ENCODE assay signal across 8 cellular contexts in the genomic region with DNA sequence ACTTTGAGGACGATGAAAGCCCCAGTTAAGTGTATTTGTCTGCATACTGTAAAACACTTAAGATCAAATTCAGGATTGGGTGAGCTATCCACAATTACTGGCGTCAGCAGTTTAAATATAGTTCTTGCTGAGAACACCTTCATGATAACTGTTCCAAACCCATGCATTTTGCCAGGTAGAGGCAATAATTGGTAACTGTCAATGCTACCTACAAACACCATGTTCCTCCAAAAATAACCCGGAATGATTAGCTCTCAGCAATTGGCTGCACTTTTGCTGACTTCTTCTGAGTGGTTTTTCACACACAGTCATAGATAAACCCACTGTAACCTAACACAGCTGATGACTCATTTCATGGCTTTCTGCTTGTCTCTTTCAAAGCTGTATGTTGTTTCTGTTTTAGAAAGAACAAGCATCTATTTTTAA.
A peak's percentile ranks its signal among the peaks of the same experiment; 100 is the strongest.
DNase-seq lines count a peak whose midpoint lies in the region; ATAC-seq, FAIRE-seq and TF ChIP-seq lines count a peak whose summit lies in the region.

No MANE protein-coding gene starts in this region.

- CTCF ChIA-PET in K562 (lab: Yijun Ruan, JAX; ENCODE audit: low intra/inter-chr PET ratio), result no interaction called here

- no peak for TF ChIP-seq EP300 in K562 (IDR thresholded peaks at IDR 0.05; ENCODE audit: low read length)

- no peak for FAIRE-seq in K562 (lab: Jason Lieb, UNC)

- H3K36me3 Mint-ChIP-seq in neural crest cell (ENCODE audit: low read depth) (peaks cover 12% of the 10 kb centered on the region), progenitor cell of endocrine pancreas (ENCODE audit: insufficient read depth) (no peaks in the 10 kb centered on the region)

- H3K36me3 ChIP-seq in K562 (ENCODE audit: control insufficient read depth, insufficient read depth, low read length), result no peaks in the 10 kb centered on the region

- no peak for TF ChIP-seq CTCF in K562 (IDR thresholded peaks at IDR 0.05 in 2 of 3, conservative IDR thresholded peaks at IDR 0.05 in 1 of 3; ENCODE audit: insufficient read depth in 2 of 3, low read depth in 1 of 3, low read length in 3 of 3)
- TF ChIP-seq CTCF in neural crest cell (conservative IDR thresholded peaks at IDR 0.05), result no peak
- no peak for TF ChIP-seq CTCF in progenitor cell of endocrine pancreas (IDR thresholded peaks at IDR 0.05; ENCODE audit: unreplicated experiment)

- H3K4me3 Mint-ChIP-seq in neural crest cell (no peak overlapping the region), progenitor cell of endocrine pancreas (ENCODE audit: low read depth) (no peak overlapping the region)

- H3K4me1 Mint-ChIP-seq in neural crest cell, result peaks cover 9% of the 10 kb centered on the region
- no peaks in the 10 kb centered on the region for H3K4me1 Mint-ChIP-seq in progenitor cell of endocrine pancreas (ENCODE audit: low read depth)

- no peaks in the 10 kb centered on the region for H3K27me3 ChIP-seq in K562 (ENCODE audit: control insufficient read depth in 2 of 2, insufficient read depth in 2 of 2, low read length in 2 of 2)

- H3K27ac ChIP-seq in K562 (ENCODE audit: extremely low read depth, low read depth, low read length), result peak overlapping the region; percentile 27; the same call in 1 of the 3 replicates

- H3K9me3 Mint-ChIP-seq in neural crest cell (peaks cover 4% of the 10 kb centered on the region), progenitor cell of endocrine pancreas (ENCODE audit: low read depth) (peaks cover 3% of the 10 kb centered on the region)

- no peaks in the 10 kb centered on the region for H3K27me3 Mint-ChIP-seq in neural crest cell (ENCODE audit: low read depth)
- no peaks in the 10 kb centered on the region for H3K27me3 Mint-ChIP-seq in progenitor cell of endocrine pancreas

- no peak for TF ChIP-seq RAD21 in K562 (CRISPR knock-in tag; conservative IDR thresholded peaks at IDR 0.05 in 1 of 2, IDR thresholded peaks at IDR 0.05 in 1 of 2)

- H3K27ac Mint-ChIP-seq in neural crest cell (ENCODE audit: unreplicated experiment), result peak overlapping the region; percentile 43
- no peak overlapping the region for H3K27ac Mint-ChIP-seq in progenitor cell of endocrine pancreas

- H3K9me1 ChIP-seq in K562 (ENCODE audit: control insufficient read depth, insufficient read depth, low read length), result no peaks in the 10 kb centered on the region

- no peaks in the 10 kb centered on the region for H3K4me1 ChIP-seq in K562 (replicated peaks in 1 of 2; ENCODE audit: control insufficient read depth in 2 of 2, insufficient read depth in 2 of 2, low read length in 2 of 2)

- no peak overlapping the region for H3K9ac ChIP-seq in K562 (ENCODE audit: insufficient read depth in 1 of 2, low read depth in 2 of 2, low read length in 2 of 2)

- no peak for TF ChIP-seq POLR2A in K562 (conservative IDR thresholded peaks at IDR 0.05)

- H3K4me3 ChIP-seq in K562, result no peak overlapping the region

- no peaks in the 10 kb centered on the region for H3K9me3 ChIP-seq in K562 (replicated peaks; ENCODE audit: control insufficient read depth, insufficient read depth, low read depth, low read length)

- ATAC-seq in GM18498 (IDR thresholded peaks at IDR 0.05; ENCODE audit: unreplicated experiment) (peak; percentile 100), GM21619 (IDR thresholded peaks at IDR 0.05; ENCODE audit: unreplicated experiment) (peak; percentile 100), K562 (no peak)

- in situ Hi-C loops in K562 (cut with MboI), result no loop called here

- POLR2A ChIA-PET in K562 (lab: Yijun Ruan, JAX), result no interaction called here

- H3K79me2 ChIP-seq in K562 (ENCODE audit: control insufficient read depth, insufficient read depth, low read length), result no peaks in the 10 kb centered on the region

- H2AFZ ChIP-seq in K562 (ENCODE audit: low read depth, low read length), result peak overlapping the region; percentile 27; the same call in 1 of the 2 replicates

- intact Hi-C loops in K562 (cut with micrococcal nuclease), result no loop called here

- DNase-seq in HT1080 (ENCODE audit: low read depth) (peak; percentile 75), K562 (ENCODE audit: extremely low read depth in 1 of 4, low spot score in 3 of 4) (no peak), neural crest cell (ENCODE audit: low read depth, low spot score) (no peak), SHP77 (lab: John Stamatoyannopoulos, UW) (no peak), COLO668 (lab: John Stamatoyannopoulos, UW; ENCODE audit: unreplicated experiment) (no peak), progenitor cell of endocrine pancreas (ENCODE audit: low spot score, unreplicated experiment) (no peak)

- no peak overlapping the region for H3K4me2 ChIP-seq in K562 (ENCODE audit: insufficient read depth, low read length)

- BruUV-seq in K562 (replicated peaks; lab: Mats Ljungman, UMichigan), result no TSS peak

- no peaks in the 10 kb centered on the region for H4K20me1 ChIP-seq in K562 (replicated peaks; ENCODE audit: control insufficient read depth, insufficient read depth, low read length)

- WGBS in K562 (ENCODE audit: insufficient coverage, low coverage, missing lambda C conversion rate), result 2% methylated on average over 3 of the region's 3 CpGs

TF ChIP-seq in K562, 482 proteins besides CTCF, POLR2A, EP300 and RAD21:
- TF ChIP-seq ZNF316 (IDR thresholded peaks at IDR 0.05) (0 out of 2 replicates have a peak, but pooled peaks have one; percentile 3), POLR2B (IDR thresholded peaks at IDR 0.05; ENCODE audit: low read depth, partially characterized antibody) (no peak), JUNB (CRISPR knock-in tag; conservative IDR thresholded peaks at IDR 0.05) (no peak), ZBED1 (IDR thresholded peaks at IDR 0.05) (no peak), ZKSCAN3 (CRISPR knock-in tag; IDR thresholded peaks at IDR 0.05) (no peak), ZNF699 (CRISPR knock-in tag; IDR thresholded peaks at IDR 0.05; ENCODE audit: insufficient replicate concordance) (no peak), FOSL1 (tag; conservative IDR thresholded peaks at IDR 0.05) (peak; percentile 61), ZNF174 (CRISPR knock-in tag; IDR thresholded peaks at IDR 0.05) (no peak), TCF7L2 (IDR thresholded peaks at IDR 0.05; ENCODE audit: low read depth, low read length) (no peak), CTBP1 (IDR thresholded peaks at IDR 0.05; ENCODE audit: borderline replicate concordance) (no peak), JUND (IDR thresholded peaks at IDR 0.05; ENCODE audit: borderline replicate concordance, low read depth, low read length) (peak; percentile 69), JUND (tag; IDR thresholded peaks at IDR 0.05; ENCODE audit: borderline replicate concordance, low read depth, low read length) (peak; percentile 38; the same call in 1 of the 3 replicates)
- TF ChIP-seq, protein P1, sequence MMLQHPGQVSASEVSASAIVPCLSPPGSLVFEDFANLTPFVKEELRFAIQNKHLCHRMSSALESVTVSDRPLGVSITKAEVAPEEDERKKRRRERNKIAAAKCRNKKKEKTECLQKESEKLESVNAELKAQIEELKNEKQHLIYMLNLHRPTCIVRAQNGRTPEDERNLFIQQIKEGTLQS (IDR thresholded peaks at IDR 0.05), result peak; percentile 70
- TF ChIP-seq, protein P1 (CRISPR knock-in tag; conservative IDR thresholded peaks at IDR 0.05), result 0 out of 2 replicates have a peak, but pooled peaks have one; percentile 32
